34 cellular contexts compared by ENCODE assay signal in the genomic region with DNA sequence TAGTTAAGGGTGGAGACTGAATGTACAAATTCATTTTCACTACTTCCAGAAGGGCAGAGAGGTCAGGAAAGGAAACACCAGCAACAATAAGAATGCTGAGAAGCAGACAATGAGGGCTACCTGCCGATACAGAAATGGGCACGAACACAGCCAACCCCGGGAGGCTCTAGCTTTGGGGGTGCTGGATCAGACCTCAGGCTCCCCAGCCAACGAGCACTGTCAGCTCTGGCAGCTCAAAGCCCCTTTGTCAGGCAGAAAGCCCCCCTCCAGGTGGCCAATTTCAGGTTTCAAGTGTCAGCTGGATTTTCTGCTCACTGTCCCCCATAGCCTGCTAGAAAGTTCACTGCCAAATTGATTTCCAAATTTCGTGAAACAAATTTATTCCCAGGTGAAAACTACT.
"Had no signal": no experiment of that assay in that cellular context is flagged by ENCODE, and none has a peak within 500 bp of the region (broad histone marks: within the 10 kb centered on the region; RNA-seq: fewer than 3 reads in every experiment).

No MANE protein-coding gene starts in this region.

- H3K36me3 Mint-ChIP-seq: activated CD4-positive, alpha-beta memory T cell treated with anti-CD3 and anti-CD28 coated beads for 36 hours; activated naive CD8-positive, alpha-beta T cell treated with anti-CD3 and anti-CD28 coated beads, Interleukin-2, amount 10 ng/mL, durations not matched to agents 7 days and 5 days; brain; natural killer cell treated with Interleukin-12 subunit alpha and Interleukin-12 subunit beta and Interleukin-15 and Interleukin-18, amount 100 ng/mL, for 72 hours; stimulated activated naive B cell treated with anti-CD40 and anti-IgM and Interleukin-4, amounts not matched to agents 10 μg/mL and 1 μg/mL and 100 μg/mL, for 72 hours had no signal

- H3K27ac Mint-ChIP-seq: activated CD4-positive, alpha-beta memory T cell treated with anti-CD3 and anti-CD28 coated beads for 36 hours; activated CD4-positive, alpha-beta T cell treated with anti-CD3 and anti-CD28 coated beads, Interleukin-2, amount 10 ng/mL, durations not matched to agents 24 days and 14 days; activated naive CD4-positive, alpha-beta T cell treated with anti-CD3 and anti-CD28 coated beads for 36 hours; activated naive CD8-positive, alpha-beta T cell treated with anti-CD3 and anti-CD28 coated beads, Interleukin-2, amount 10 ng/mL, durations not matched to agents 7 days and 5 days; activated T-helper 1 cell treated with anti-CD3 and anti-CD28 coated beads, Interleukin-12 subunit alpha, Interleukin-12 subunit beta, Interleukin-2, Interleukin-4 antibody, amounts not matched to agents 30 ng/mL and 10 ng/mL and 1 ng/mL, durations not matched to agents 14 hours and 24 hours and 36 hours; natural killer cell treated with Interleukin-12 subunit alpha and Interleukin-12 subunit beta and Interleukin-15 and Interleukin-18, amount 100 ng/mL, for 72 hours; progenitor cell of endocrine pancreas; stimulated activated naive B cell treated with anti-CD40 and anti-IgM and Interleukin-4, amounts not matched to agents 10 μg/mL and 1 μg/mL and 100 μg/mL, for 72 hours; T-helper 17 cell had no signal

- H3K36me3 ChIP-seq: ascending aorta, cardiac muscle cell, left ventricle myocardium inferior, neutrophil, sigmoid colon, stomach, suprapubic skin, transverse colon, WERI-Rb-1 had no signal

- H3K4me3 ChIP-seq: ascending aorta, cardiac muscle cell, coronary artery, dorsolateral prefrontal cortex, left ventricle myocardium inferior, mucosa of descending colon, sigmoid colon, stomach, suprapubic skin, transverse colon had no signal

- H3K9me3 ChIP-seq: ascending aorta, left ventricle myocardium inferior, mucosa of descending colon, neutrophil, sigmoid colon, stomach, suprapubic skin, transverse colon had no signal

- H3K9me3 Mint-ChIP-seq: activated CD4-positive, alpha-beta memory T cell treated with anti-CD3 and anti-CD28 coated beads for 36 hours; activated CD4-positive, alpha-beta T cell treated with anti-CD3 and anti-CD28 coated beads, Interleukin-2, amount 10 ng/mL, durations not matched to agents 24 days and 14 days; activated naive CD4-positive, alpha-beta T cell treated with anti-CD3 and anti-CD28 coated beads for 36 hours; activated naive CD8-positive, alpha-beta T cell treated with anti-CD3 and anti-CD28 coated beads, Interleukin-2, amount 10 ng/mL, durations not matched to agents 7 days and 5 days; activated T-helper 1 cell treated with anti-CD3 and anti-CD28 coated beads, Interleukin-12 subunit alpha, Interleukin-12 subunit beta, Interleukin-2, Interleukin-4 antibody, amounts not matched to agents 30 ng/mL and 10 ng/mL and 1 ng/mL, durations not matched to agents 14 hours and 24 hours and 36 hours; brain; natural killer cell treated with Interleukin-12 subunit alpha and Interleukin-12 subunit beta and Interleukin-15 and Interleukin-18, amount 100 ng/mL, for 72 hours; stimulated activated naive B cell treated with anti-CD40 and anti-IgM and Interleukin-4, amounts not matched to agents 10 μg/mL and 1 μg/mL and 100 μg/mL, for 72 hours had no signal

- ATAC-seq: mucosa of descending colon; natural killer cell treated with Interleukin-12 subunit alpha and Interleukin-12 subunit beta and Interleukin-15 and Interleukin-18, amount 100 ng/mL, for 72 hours; stimulated activated naive B cell treated with anti-CD40 and anti-IgM and Interleukin-4, amounts not matched to agents 10 μg/mL and 1 μg/mL and 100 μg/mL, for 72 hours; T-helper 17 cell had no signal

- H3K4me3 Mint-ChIP-seq: activated CD4-positive, alpha-beta memory T cell treated with anti-CD3 and anti-CD28 coated beads for 36 hours; activated CD4-positive, alpha-beta T cell treated with anti-CD3 and anti-CD28 coated beads, Interleukin-2, amount 10 ng/mL, durations not matched to agents 24 days and 14 days; activated naive CD4-positive, alpha-beta T cell treated with anti-CD3 and anti-CD28 coated beads for 36 hours; activated naive CD8-positive, alpha-beta T cell treated with anti-CD3 and anti-CD28 coated beads, Interleukin-2, amount 10 ng/mL, durations not matched to agents 7 days and 5 days; activated T-helper 1 cell treated with anti-CD3 and anti-CD28 coated beads, Interleukin-12 subunit alpha, Interleukin-12 subunit beta, Interleukin-2, Interleukin-4 antibody, amounts not matched to agents 30 ng/mL and 10 ng/mL and 1 ng/mL, durations not matched to agents 14 hours and 24 hours and 36 hours; natural killer cell treated with Interleukin-12 subunit alpha and Interleukin-12 subunit beta and Interleukin-15 and Interleukin-18, amount 100 ng/mL, for 72 hours; stimulated activated naive B cell treated with anti-CD40 and anti-IgM and Interleukin-4, amounts not matched to agents 10 μg/mL and 1 μg/mL and 100 μg/mL, for 72 hours; T-helper 17 cell had no signal

- H3K27ac ChIP-seq: ascending aorta, cardiac muscle cell, coronary artery, left ventricle myocardium inferior, neutrophil, sigmoid colon, stomach, suprapubic skin, transverse colon, WERI-Rb-1 had no signal

- H3K27me3 ChIP-seq: ascending aorta, cardiac muscle cell, dorsolateral prefrontal cortex, neutrophil, sigmoid colon, stomach, transverse colon had no signal

- DNase-seq: activated CD4-positive, alpha-beta memory T cell treated with anti-CD3 and anti-CD28 coated beads for 36 hours; activated CD4-positive, alpha-beta T cell treated with anti-CD3 and anti-CD28 coated beads, Interleukin-2, amount 10 ng/mL, durations not matched to agents 24 days and 14 days; activated CD4-positive, CD25-positive, alpha-beta regulatory T cell treated with anti-CD3 and anti-CD28 coated beads, Interleukin-2, amount 50 U/mL, for 72 hours; activated CD8-positive, alpha-beta memory T cell treated with anti-CD3 and anti-CD28 coated beads, Interleukin-2, amount 50 U/mL, for 4 hours; activated effector memory CD4-positive, alpha-beta T cell treated with anti-CD3 and anti-CD28 coated beads, Interleukin-2, amount 50 U/mL, for 16 hours; activated naive CD4-positive, alpha-beta T cell treated with anti-CD3 and anti-CD28 coated beads for 36 hours; activated naive CD8-positive, alpha-beta T cell treated with anti-CD3 and anti-CD28 coated beads, Interleukin-2, amount 10 ng/mL, durations not matched to agents 7 days and 5 days; activated T-cell treated with anti-CD3 and anti-CD28 coated beads, Interleukin-2, amount 50 U/mL, for 1 hour; cerebellar nuclear complex; dorsolateral prefrontal cortex; effector memory CD4-positive, alpha-beta T cell; left ventricle myocardium inferior; mucosa of descending colon; retina; sigmoid colon; small intestine; stimulated activated CD4-positive, alpha-beta T cell treated with anti-CD3 and anti-CD28 coated beads, Interleukin-1b, Interleukin-23, amount 100 ng/mL, for 48 hours; stimulated activated CD4-positive, alpha-beta T cell treated with anti-CD3 and anti-CD28 coated beads, Interleukin-4, amount 100 ng/mL, for 4 hours; stimulated activated CD8-positive, alpha-beta memory T cell treated with anti-CD3 and anti-CD28 coated beads, Interleukin-4, amount 100 ng/mL, for 48 hours; stimulated activated naive B cell treated with anti-CD40 and anti-IgM and Interleukin-4, amounts not matched to agents 10 μg/mL and 1 μg/mL and 100 μg/mL, for 72 hours; stomach; T-helper 17 cell; T1000; transverse colon; WERI-Rb-1 had no signal

- H3K27me3 Mint-ChIP-seq: activated CD4-positive, alpha-beta T cell treated with anti-CD3 and anti-CD28 coated beads, Interleukin-2, amount 10 ng/mL, durations not matched to agents 24 days and 14 days; activated naive CD8-positive, alpha-beta T cell treated with anti-CD3 and anti-CD28 coated beads, Interleukin-2, amount 10 ng/mL, durations not matched to agents 7 days and 5 days had no signal
